In the genomic region with DNA sequence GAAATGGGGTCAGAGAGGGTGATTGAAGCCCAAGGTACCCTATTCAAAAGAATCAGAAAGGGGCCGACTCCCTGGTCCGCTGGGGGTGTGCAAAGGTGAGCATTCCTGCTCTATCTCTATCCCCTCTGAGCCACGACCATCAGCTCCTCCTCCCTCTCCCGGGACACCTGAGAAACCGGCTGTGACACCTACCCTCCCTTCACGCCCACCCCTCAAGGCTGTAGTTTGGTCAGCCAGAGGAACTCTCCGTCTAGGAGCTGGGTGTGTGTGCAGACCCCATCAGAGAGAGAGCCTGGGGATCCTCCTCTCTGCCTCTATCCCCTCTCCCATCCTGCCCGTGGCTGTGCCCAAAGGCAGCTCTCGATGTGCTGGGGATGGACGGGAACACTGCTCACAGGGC, we compare ENCODE assay signal across 6 cellular contexts. TPM values are rescaled to one million over a fixed set of nuclear protein-coding genes. Genes with fewer than 3 reads are reported as not detected.
"Had no signal": no experiment of that assay in that cellular context is flagged by ENCODE, and none has a peak within 500 bp of the region (broad histone marks: within the 10 kb centered on the region; RNA-seq: fewer than 3 reads in every experiment).

No MANE protein-coding gene starts in this region.

- H3K27ac Mint-ChIP-seq: GM23338, H9 had no signal

- H2AFZ ChIP-seq: GM23338 had no signal

- ATAC-seq: GM23338, K562 had no signal

- DNase-seq: H9, HCEC 1CT, IMR-90 had no signal

- H3K9me3 Mint-ChIP-seq: GM23338, H9 had no signal

- H3K4me3 Mint-ChIP-seq: GM23338, H9 had no signal

- H3K4me2 ChIP-seq: GM23338 had no signal

- H3K4me3 ChIP-seq: GM23338, K562 had no signal

RNA-seq across cellular contexts. Expression of a gene that starts 27.6 kb away (rescaled TPM):
- total RNA-seq: IMR-90 had no signal
- polyA plus RNA-seq: IMR-90 had no signal

RNA-seq across cellular contexts. Expression of a gene that starts 53.6 kb away (rescaled TPM):
- total RNA-seq: HT-29, IMR-90, K562 had no signal
- polyA plus RNA-seq: IMR-90, K562 had no signal
